Comparison of ENCODE assay signal across 1 cellular context in the genomic region with DNA sequence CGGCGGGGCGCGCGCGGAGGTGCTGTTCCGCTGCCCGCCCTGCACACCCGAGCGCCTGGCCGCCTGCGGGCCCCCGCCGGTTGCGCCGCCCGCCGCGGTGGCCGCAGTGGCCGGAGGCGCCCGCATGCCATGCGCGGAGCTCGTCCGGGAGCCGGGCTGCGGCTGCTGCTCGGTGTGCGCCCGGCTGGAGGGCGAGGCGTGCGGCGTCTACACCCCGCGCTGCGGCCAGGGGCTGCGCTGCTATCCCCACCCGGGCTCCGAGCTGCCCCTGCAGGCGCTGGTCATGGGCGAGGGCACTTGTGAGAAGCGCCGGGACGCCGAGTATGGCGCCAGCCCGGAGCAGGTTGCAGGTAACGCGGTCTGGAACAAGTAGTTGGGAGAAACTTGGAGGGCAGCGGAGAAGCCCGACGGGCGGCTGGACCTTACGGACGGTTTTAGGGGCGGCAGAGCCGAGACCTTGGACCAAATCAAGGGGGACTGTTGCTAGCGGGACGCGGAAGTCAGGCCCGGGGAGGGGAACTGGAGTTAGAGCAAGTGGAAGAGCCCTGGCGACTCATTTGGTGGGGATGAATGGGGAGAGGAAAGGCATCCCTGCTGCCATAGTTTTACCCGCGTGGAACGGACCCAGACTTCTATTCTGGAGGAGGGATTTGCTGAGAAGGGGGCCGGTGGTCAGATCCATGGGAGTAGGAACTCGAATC.
TF ChIP-seq lines count a peak whose summit lies in the region.

No MANE protein-coding gene starts in this region.

TF ChIP-seq in neural cell, 6 proteins besides CTCF, POLR2A, EP300 and RAD21 (continued from another document):
- TF ChIP-seq, protein P1, sequence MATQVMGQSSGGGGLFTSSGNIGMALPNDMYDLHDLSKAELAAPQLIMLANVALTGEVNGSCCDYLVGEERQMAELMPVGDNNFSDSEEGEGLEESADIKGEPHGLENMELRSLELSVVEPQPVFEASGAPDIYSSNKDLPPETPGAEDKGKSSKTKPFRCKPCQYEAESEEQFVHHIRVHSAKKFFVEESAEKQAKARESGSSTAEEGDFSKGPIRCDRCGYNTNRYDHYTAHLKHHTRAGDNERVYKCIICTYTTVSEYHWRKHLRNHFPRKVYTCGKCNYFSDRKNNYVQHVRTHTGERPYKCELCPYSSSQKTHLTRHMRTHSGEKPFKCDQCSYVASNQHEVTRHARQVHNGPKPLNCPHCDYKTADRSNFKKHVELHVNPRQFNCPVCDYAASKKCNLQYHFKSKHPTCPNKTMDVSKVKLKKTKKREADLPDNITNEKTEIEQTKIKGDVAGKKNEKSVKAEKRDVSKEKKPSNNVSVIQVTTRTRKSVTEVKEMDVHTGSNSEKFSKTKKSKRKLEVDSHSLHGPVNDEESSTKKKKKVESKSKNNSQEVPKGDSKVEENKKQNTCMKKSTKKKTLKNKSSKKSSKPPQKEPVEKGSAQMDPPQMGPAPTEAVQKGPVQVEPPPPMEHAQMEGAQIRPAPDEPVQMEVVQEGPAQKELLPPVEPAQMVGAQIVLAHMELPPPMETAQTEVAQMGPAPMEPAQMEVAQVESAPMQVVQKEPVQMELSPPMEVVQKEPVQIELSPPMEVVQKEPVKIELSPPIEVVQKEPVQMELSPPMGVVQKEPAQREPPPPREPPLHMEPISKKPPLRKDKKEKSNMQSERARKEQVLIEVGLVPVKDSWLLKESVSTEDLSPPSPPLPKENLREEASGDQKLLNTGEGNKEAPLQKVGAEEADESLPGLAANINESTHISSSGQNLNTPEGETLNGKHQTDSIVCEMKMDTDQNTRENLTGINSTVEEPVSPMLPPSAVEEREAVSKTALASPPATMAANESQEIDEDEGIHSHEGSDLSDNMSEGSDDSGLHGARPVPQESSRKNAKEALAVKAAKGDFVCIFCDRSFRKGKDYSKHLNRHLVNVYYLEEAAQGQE (IDR thresholded peaks at IDR 0.05; ENCODE audit: borderline replicate concordance): no peak
